ENCODE assay signal across 10 cellular contexts in genomic region chr19:10235409-10235808, GRCh38. TPM values are rescaled to one million over a fixed set of nuclear protein-coding genes. Genes with fewer than 3 reads are reported as not detected.
DNase-seq lines count a peak whose midpoint lies in the region; ATAC-seq and TF ChIP-seq lines count a peak whose summit lies in the region.
"Not testable (repeated sequence)": the region's sequence is repeated elsewhere in the genome, so short reads cannot be mapped to it uniquely, and the experiment has no call there.
"Had no signal": no experiment of that assay in that cellular context is flagged by ENCODE, and none has a peak within 500 bp of the region (broad histone marks: within the 10 kb centered on the region; RNA-seq: fewer than 3 reads in every experiment).

No MANE protein-coding gene starts in this region.

- H3K4me1 Mint-ChIP-seq in CD4-positive, alpha-beta memory T cell = peaks cover 15 to 44% (median 21%) of the 10 kb centered on the region in 4 donors
- H3K4me1 Mint-ChIP-seq in activated CD8-positive, alpha-beta T cell treated with anti-CD3 and anti-CD28 coated beads for 36 hours (ENCODE audit: low read depth) = peaks cover 25% of the 10 kb centered on the region
- peaks cover 23% of the 10 kb centered on the region for H3K4me1 Mint-ChIP-seq in activated naive CD8-positive, alpha-beta T cell treated with anti-CD3 and anti-CD28 coated beads, Interleukin-2, amount 10 ng/mL, durations not matched to agents 7 days and 5 days
- not testable (repeated sequence) for H3K4me1 Mint-ChIP-seq in glutamatergic neuron (ENCODE audit: low read depth, unreplicated experiment)

- CTCF ChIA-PET in CD4-positive, alpha-beta memory T cell (lab: Charles Lee; ENCODE audit: partially characterized antibody) = interaction anchor here (0.6 to 6.1 kb wide), 9 partner anchors 10 to 431 kb away, joined by 3 to 83 read pairs (median 5); partner anchors contain the start of genes ICAM1 and MRPL4
- CTCF ChIA-PET in activated CD8-positive, alpha-beta T cell treated with anti-CD3 and anti-CD28 coated beads for 36 hours (lab: Charles Lee) = interaction anchor here (0.8 to 1.9 kb wide), 5 partner anchors 15 to 208 kb away, joined by 3 to 18 read pairs (median 4); no protein-coding TSS in a partner anchor

- H3K79me2 ChIP-seq in OCI-LY3 (ENCODE audit: low read length) = not testable (repeated sequence)

- H3K36me3 Mint-ChIP-seq in CD4-positive, alpha-beta memory T cell; activated CD8-positive, alpha-beta T cell treated with anti-CD3 and anti-CD28 coated beads for 36 hours (ENCODE audit: low read depth); activated naive CD8-positive, alpha-beta T cell treated with anti-CD3 and anti-CD28 coated beads, Interleukin-2, amount 10 ng/mL, durations not matched to agents 7 days and 5 days; glutamatergic neuron (ENCODE audit: unreplicated experiment): not testable (repeated sequence)

- H3K4me3 ChIP-seq in CD4-positive, alpha-beta memory T cell (ENCODE audit: low read length in 2 of 2) = peak overlapping the region in 1 of 2 donors; percentile 63
- peak overlapping the region; percentile 80 for H3K4me3 ChIP-seq in OCI-LY3 (ENCODE audit: low read length)
- H3K4me3 ChIP-seq in lower lobe of right lung, sigmoid colon, transverse colon: not testable (repeated sequence)

- POLR2A ChIA-PET in CD4-positive, alpha-beta memory T cell (lab: Charles Lee; ENCODE audit: partially characterized antibody) = interaction anchor here (0.7 to 2.8 kb wide), 21 partner anchors 9 to 188 kb away, joined by 3 to 18 read pairs (median 5); partner anchors contain the start of genes DNMT1, ICAM1, MRPL4 and RAVER1
- POLR2A ChIA-PET in activated CD8-positive, alpha-beta T cell treated with anti-CD3 and anti-CD28 coated beads for 36 hours (lab: Charles Lee) = interaction anchor here (0.8 to 1.7 kb wide), 13 partner anchors 9 to 52 kb away, joined by 3 to 9 read pairs (median 5); partner anchors contain the start of genes DNMT1 and MRPL4
- POLR2A ChIA-PET in activated naive CD8-positive, alpha-beta T cell treated with anti-CD3 and anti-CD28 coated beads, Interleukin-2, amount 10 ng/mL, durations not matched to agents 7 days and 5 days (lab: Charles Lee) = interaction anchor here (1.0 to 1.7 kb wide), 10 partner anchors 9 to 193 kb away, joined by 3 to 6 read pairs (median 4); partner anchors contain the start of gene DNMT1

- peak overlapping the region; percentile 90; the same call in 1 of the 2 replicates for H3K9ac ChIP-seq in OCI-LY3 (ENCODE audit: low read length)

- not testable (repeated sequence) for TF ChIP-seq EP300 in sigmoid colon (IDR thresholded peaks at IDR 0.05); transverse colon (IDR thresholded peaks at IDR 0.05; ENCODE audit: low read depth)

- not testable (repeated sequence) for H4K20me1 ChIP-seq in OCI-LY3 (ENCODE audit: insufficient read depth, low read length)

- WGBS in sigmoid colon, 2 donors = 92 to 93% methylated on average over 7 of the region's 7 CpGs
- WGBS in transverse colon (ENCODE audit: low coverage in 1 of 2), 2 donors = 86 to 91% methylated on average over 5 to 7 of the region's 7 CpGs

- H3K27me3 Mint-ChIP-seq in CD4-positive, alpha-beta memory T cell; activated CD8-positive, alpha-beta T cell treated with anti-CD3 and anti-CD28 coated beads for 36 hours; activated naive CD8-positive, alpha-beta T cell treated with anti-CD3 and anti-CD28 coated beads, Interleukin-2, amount 10 ng/mL, durations not matched to agents 7 days and 5 days: not testable (repeated sequence)
- peaks cover 11% of the 10 kb centered on the region for H3K27me3 Mint-ChIP-seq in glutamatergic neuron (ENCODE audit: unreplicated experiment)

- H3K27ac ChIP-seq in CD4-positive, alpha-beta memory T cell (ENCODE audit: low read depth, low read length) = peak overlapping the region; percentile 93
- H3K27ac ChIP-seq in OCI-LY3 (ENCODE audit: low read length) (peak overlapping the region; percentile 85), lower lobe of right lung (peak overlapping the region; percentile 84), sigmoid colon (peak overlapping the region; percentile 29 to 71 (median 61)), transverse colon (peak overlapping the region; percentile 59 to 83 (median 75))

- H3K27ac Mint-ChIP-seq in CD4-positive, alpha-beta memory T cell = peak overlapping the region; percentile 98 to 100 (median 99)
- peak overlapping the region; percentile 96 for H3K27ac Mint-ChIP-seq in activated CD8-positive, alpha-beta T cell treated with anti-CD3 and anti-CD28 coated beads for 36 hours
- peak overlapping the region; percentile 98 for H3K27ac Mint-ChIP-seq in activated naive CD8-positive, alpha-beta T cell treated with anti-CD3 and anti-CD28 coated beads, Interleukin-2, amount 10 ng/mL, durations not matched to agents 7 days and 5 days
- H3K27ac Mint-ChIP-seq in glutamatergic neuron (ENCODE audit: unreplicated experiment) = peak overlapping the region; percentile 97

- H3K36me3 ChIP-seq in CD4-positive, alpha-beta memory T cell (ENCODE audit: insufficient read depth, low read length); OCI-LY3 (replicated peaks; ENCODE audit: low read depth, low read length); lower lobe of right lung; sigmoid colon; transverse colon: not testable (repeated sequence)

- in situ Hi-C loops in transverse colon (cut with MboI; ENCODE audit: low pct_ligation_motif_present in 1 of 4, low pct_unique_long_range_greater_than_20kb in 1 of 4, low sequenced_read_pairs in 3 of 4) = loop anchor here in 2 of 4 donors (10.0 to 25.0 kb wide), 2 partner anchors 123 to 131 kb away; partner anchors contain the start of genes ANGPTL6 (in 2 of the 2), PPAN (in 2 of the 2), EIF3G (in 1 of the 2) and P2RY11 (in 1 of the 2)

- H2AFZ ChIP-seq in OCI-LY3 (ENCODE audit: low read depth, low read length) = not testable (repeated sequence)

- TF ChIP-seq POLR2A in sigmoid colon (IDR thresholded peaks at IDR 0.05); transverse colon (IDR thresholded peaks at IDR 0.05): not testable (repeated sequence)

- not testable (repeated sequence) for H3K9me3 ChIP-seq in CD4-positive, alpha-beta memory T cell (ENCODE audit: control insufficient read depth in 1 of 2, low read length in 2 of 2); OCI-LY3 (ENCODE audit: insufficient read depth, low read length); lower lobe of right lung; sigmoid colon; transverse colon

- peaks cover 25% of the 10 kb centered on the region for H3K4me1 ChIP-seq in CD4-positive, alpha-beta memory T cell (ENCODE audit: insufficient read depth, low read length)
- H3K4me1 ChIP-seq in OCI-LY3 (ENCODE audit: low read length) = peaks cover 63% of the 10 kb centered on the region
- peaks cover 43% of the 10 kb centered on the region for H3K4me1 ChIP-seq in lower lobe of right lung
- peaks cover 0 to 10% (median 5%) of the 10 kb centered on the region in 4 donors for H3K4me1 ChIP-seq in sigmoid colon
- H3K4me1 ChIP-seq in transverse colon = peaks cover 0 to 13% (median 9%) of the 10 kb centered on the region in 4 donors

- H3K9me3 Mint-ChIP-seq in CD4-positive, alpha-beta memory T cell; activated CD8-positive, alpha-beta T cell treated with anti-CD3 and anti-CD28 coated beads for 36 hours; activated naive CD8-positive, alpha-beta T cell treated with anti-CD3 and anti-CD28 coated beads, Interleukin-2, amount 10 ng/mL, durations not matched to agents 7 days and 5 days; glutamatergic neuron (ENCODE audit: unreplicated experiment): not testable (repeated sequence)

- ATAC-seq in activated CD8-positive, alpha-beta T cell treated with anti-CD3 and anti-CD28 coated beads for 36 hours; activated naive CD8-positive, alpha-beta T cell treated with anti-CD3 and anti-CD28 coated beads, Interleukin-2, amount 10 ng/mL, durations not matched to agents 7 days and 5 days (ENCODE audit: low read depth); lower lobe of right lung: not testable (repeated sequence)

- intact Hi-C loops in CD4-positive, alpha-beta memory T cell (cut with micrococcal nuclease) = loop anchor here (10.0 kb wide), 1 partner anchor 599 kb away; the partner anchor contains the start of gene TMED1
- intact Hi-C loops in activated CD8-positive, alpha-beta T cell treated with anti-CD3 and anti-CD28 coated beads for 36 hours (cut with micrococcal nuclease); lower lobe of right lung (cut with DNase I); sigmoid colon (cut with DNase I): not testable (repeated sequence)
- intact Hi-C loops in transverse colon (cut with DNase I; ENCODE audit: low total_unique reads) = loop anchor here (10.0 kb wide), 1 partner anchor 121 kb away; the partner anchor contains the start of genes EIF3G and P2RY11

- not testable (repeated sequence) for H3K27me3 ChIP-seq in CD4-positive, alpha-beta memory T cell (ENCODE audit: insufficient read depth, low read length); OCI-LY3 (ENCODE audit: low read depth, low read length); lower lobe of right lung (ENCODE audit: low read depth); sigmoid colon; transverse colon

- peak overlapping the region in 7 of 8 donors; percentile 84 to 95 (median 90) for H3K4me3 Mint-ChIP-seq in CD4-positive, alpha-beta memory T cell
- peak overlapping the region; percentile 81 for H3K4me3 Mint-ChIP-seq in activated CD8-positive, alpha-beta T cell treated with anti-CD3 and anti-CD28 coated beads for 36 hours
- H3K4me3 Mint-ChIP-seq in activated naive CD8-positive, alpha-beta T cell treated with anti-CD3 and anti-CD28 coated beads, Interleukin-2, amount 10 ng/mL, durations not matched to agents 7 days and 5 days = peak overlapping the region; percentile 92
- not testable (repeated sequence) for H3K4me3 Mint-ChIP-seq in glutamatergic neuron (ENCODE audit: unreplicated experiment)

- H3K4me2 ChIP-seq in OCI-LY3 (ENCODE audit: low read length) = peak overlapping the region; percentile 95

- TF ChIP-seq CTCF in OCI-LY3 (IDR thresholded peaks at IDR 0.05; ENCODE audit: low read depth, low read length); activated CD8-positive, alpha-beta T cell treated with anti-CD3 and anti-CD28 coated beads for 36 hours (IDR thresholded peaks at IDR 0.05); glutamatergic neuron (IDR thresholded peaks at IDR 0.05; ENCODE audit: partially characterized antibody, unreplicated experiment); lower lobe of right lung (IDR thresholded peaks at IDR 0.05); sigmoid colon (IDR thresholded peaks at IDR 0.05); transverse colon (IDR thresholded peaks at IDR 0.05): not testable (repeated sequence)

- DNase-seq in CD4-positive, alpha-beta memory T cell; activated CD8-positive, alpha-beta T cell treated with anti-CD3 and anti-CD28 coated beads for 36 hours; activated naive CD8-positive, alpha-beta T cell treated with anti-CD3 and anti-CD28 coated beads, Interleukin-2, amount 10 ng/mL, durations not matched to agents 7 days and 5 days; glutamatergic neuron; lower lobe of right lung; sigmoid colon; transverse colon: not testable (repeated sequence)

RNA-seq across cellular contexts. Expression of gene S1PR2, which starts 4.3 kb away (rescaled TPM):
- 1 to 10 TPM; 9.0 to 9.4 TPM for total RNA-seq in CD4-positive, alpha-beta memory T cell
- 1 to 10 TPM; 1.4 to 2.3 TPM for polyA plus RNA-seq in CD4-positive, alpha-beta memory T cell
- total RNA-seq in activated CD8-positive, alpha-beta T cell treated with anti-CD3 and anti-CD28 coated beads for 36 hours = 1 to 10 TPM; 6.3 to 6.6 TPM
- 1 to 10 TPM; 6.4 to 7.1 TPM for total RNA-seq in activated naive CD8-positive, alpha-beta T cell treated with anti-CD3 and anti-CD28 coated beads, Interleukin-2, amount 10 ng/mL, durations not matched to agents 7 days and 5 days
- total RNA-seq in glutamatergic neuron (ENCODE audit: unreplicated experiment) (12.5 TPM), lower lobe of right lung (15.4 TPM), sigmoid colon (10 to 100 TPM in 3 of 4 donors, 1 to 10 TPM in 1; 7.1 to 13.0 (median 10.6) TPM), transverse colon (1 to 10 TPM in 3 of 4 donors, under 1 TPM in 1; 0.80 to 7.1 (median 3.5) TPM)
- polyA plus RNA-seq in sigmoid colon = 1 to 10 TPM; 1.2 to 3.6 (median 3.5) TPM

RNA-seq across cellular contexts. Expression of gene MRPL4, which starts 16.6 kb away (rescaled TPM):
- 10 to 100 TPM; 42.7 to 44.6 TPM for total RNA-seq in CD4-positive, alpha-beta memory T cell
- 10 to 100 TPM; 28.9 to 37.1 TPM for polyA plus RNA-seq in CD4-positive, alpha-beta memory T cell
- 100 to 1,000 TPM; 151 to 153 TPM for total RNA-seq in activated CD8-positive, alpha-beta T cell treated with anti-CD3 and anti-CD28 coated beads for 36 hours
- 10 to 100 TPM; 55.8 to 59.9 TPM for total RNA-seq in activated naive CD8-positive, alpha-beta T cell treated with anti-CD3 and anti-CD28 coated beads, Interleukin-2, amount 10 ng/mL, durations not matched to agents 7 days and 5 days
- total RNA-seq in glutamatergic neuron (ENCODE audit: unreplicated experiment) (42.8 TPM), lower lobe of right lung (40.3 TPM), sigmoid colon (10 to 100 TPM; 37.9 to 68.9 (median 62.8) TPM), transverse colon (10 to 100 TPM; 44.1 to 89.6 (median 62.5) TPM)
- 10 to 100 TPM; 45.1 to 85.2 (median 51.1) TPM for polyA plus RNA-seq in sigmoid colon

RNA-seq across cellular contexts. Expression of gene ICAM1, which starts 35.5 kb away (rescaled TPM):
- 1 to 10 TPM; 7.5 to 8.2 TPM for total RNA-seq in CD4-positive, alpha-beta memory T cell
- 1 to 10 TPM; 2.5 to 8.1 TPM for polyA plus RNA-seq in CD4-positive, alpha-beta memory T cell
- 10 to 100 TPM; 35.5 to 37.2 TPM for total RNA-seq in activated CD8-positive, alpha-beta T cell treated with anti-CD3 and anti-CD28 coated beads for 36 hours
- 10 to 100 TPM in 1 of 2 experiments, 1 to 10 TPM in 1; 9.5 to 11.7 TPM for total RNA-seq in activated naive CD8-positive, alpha-beta T cell treated with anti-CD3 and anti-CD28 coated beads, Interleukin-2, amount 10 ng/mL, durations not matched to agents 7 days and 5 days
- total RNA-seq in glutamatergic neuron (ENCODE audit: unreplicated experiment) (not detected), lower lobe of right lung (95.9 TPM), sigmoid colon (10 to 100 TPM; 11.0 to 33.1 (median 13.5) TPM), transverse colon (10 to 100 TPM in 1 of 4 donors, 1 to 10 TPM in 3; 6.4 to 26.6 (median 7.7) TPM)
- 10 to 100 TPM in 2 of 3 donors, 1 to 10 TPM in 1; 5.4 to 27.0 (median 15.7) TPM for polyA plus RNA-seq in sigmoid colon

RNA-seq across cellular contexts. Expression of gene DNMT1, which starts 40.7 kb away (rescaled TPM):
- total RNA-seq in CD4-positive, alpha-beta memory T cell = 100 to 1,000 TPM; 208 to 250 TPM
- 100 to 1,000 TPM in 1 of 2 donors, 10 to 100 TPM in 1; 53.5 to 166 TPM for polyA plus RNA-seq in CD4-positive, alpha-beta memory T cell
- 100 to 1,000 TPM; 372 to 379 TPM for total RNA-seq in activated CD8-positive, alpha-beta T cell treated with anti-CD3 and anti-CD28 coated beads for 36 hours
- 100 to 1,000 TPM; 347 to 384 TPM for total RNA-seq in activated naive CD8-positive, alpha-beta T cell treated with anti-CD3 and anti-CD28 coated beads, Interleukin-2, amount 10 ng/mL, durations not matched to agents 7 days and 5 days
- total RNA-seq in glutamatergic neuron (ENCODE audit: unreplicated experiment) = 129 TPM
- 65.5 TPM for total RNA-seq in lower lobe of right lung
- 10 to 100 TPM; 22.1 to 47.6 (median 34.9) TPM for total RNA-seq in sigmoid colon
- polyA plus RNA-seq in sigmoid colon = 10 to 100 TPM; 12.0 to 47.9 (median 13.6) TPM
- total RNA-seq in transverse colon = 100 to 1,000 TPM in 1 of 4 donors, 10 to 100 TPM in 3; 23.3 to 122 (median 42.0) TPM

RNA-seq across cellular contexts. Expression of gene ICAM4, which starts 51.3 kb away (rescaled TPM):
- total RNA-seq in CD4-positive, alpha-beta memory T cell = 1 to 10 TPM in 1 of 2 experiments, under 1 TPM in 1; 0.70 to 1.3 TPM
- polyA plus RNA-seq in CD4-positive, alpha-beta memory T cell = 1 to 10 TPM in 1 of 2 donors, not detected in 1; 1.5 TPM
- total RNA-seq in activated CD8-positive, alpha-beta T cell treated with anti-CD3 and anti-CD28 coated beads for 36 hours = under 1 TPM; 0.36 to 0.54 TPM
- 1 to 10 TPM; 1.2 to 1.7 TPM for total RNA-seq in activated naive CD8-positive, alpha-beta T cell treated with anti-CD3 and anti-CD28 coated beads, Interleukin-2, amount 10 ng/mL, durations not matched to agents 7 days and 5 days
- total RNA-seq in glutamatergic neuron (ENCODE audit: unreplicated experiment) (not detected), lower lobe of right lung (10.0 TPM), sigmoid colon (not detected), transverse colon (under 1 TPM in 2 of 4 donors, not detected in 2; 0.48 to 0.55 TPM)
- polyA plus RNA-seq in sigmoid colon = under 1 TPM in 1 of 3 donors, not detected in 2; 0.42 TPM
- total RNA-seq: esophagus mucosa, SJSA1 had no signal
